1 cellular context compared by ENCODE assay signal in the genomic region with DNA sequence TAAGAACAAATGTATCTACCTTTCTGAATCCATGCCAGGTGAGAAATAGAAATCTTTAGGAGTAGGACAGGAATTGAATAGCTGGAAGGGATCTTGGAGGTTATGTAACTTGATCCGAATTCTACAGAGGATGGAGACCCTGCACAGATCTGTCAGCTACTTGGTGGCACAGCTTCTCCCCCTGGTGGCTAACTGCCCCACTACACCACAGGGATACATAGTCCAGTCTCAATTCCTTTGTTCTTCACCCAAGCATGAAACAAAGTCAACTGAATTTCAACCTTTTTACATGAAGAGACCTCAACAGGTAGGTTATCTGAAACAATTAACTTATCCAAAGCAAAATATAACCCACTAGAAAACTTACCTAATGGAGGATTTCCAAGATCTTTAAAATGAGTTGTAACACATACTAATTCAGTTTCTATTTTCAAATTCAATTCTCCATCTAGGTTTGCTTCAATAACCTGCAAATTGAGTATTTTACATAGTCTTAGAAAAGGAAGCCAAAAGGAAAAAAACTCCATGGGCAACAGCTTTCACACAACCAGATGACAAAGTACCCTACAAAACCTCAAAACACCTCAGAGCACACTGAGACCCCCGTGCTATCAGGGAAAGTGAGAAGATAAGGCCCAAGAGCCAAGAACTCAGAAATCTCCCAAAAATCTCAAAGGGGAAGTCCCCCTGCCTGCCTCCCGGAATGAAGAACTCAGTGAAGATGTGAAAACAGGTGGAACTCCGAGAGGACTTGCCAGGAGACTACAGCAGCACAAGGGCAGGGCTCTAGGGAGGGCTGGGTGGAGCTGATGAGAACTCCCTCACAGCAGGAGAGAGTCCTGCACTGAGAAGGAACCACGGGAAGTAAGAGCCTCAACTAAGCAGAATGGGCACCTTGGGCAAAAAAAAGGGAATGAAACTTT.
A peak's percentile ranks its signal among the peaks of the same experiment; 100 is the strongest.
TF ChIP-seq lines count a peak whose summit lies in the region.

No MANE protein-coding gene starts in this region.

TF ChIP-seq in SK-N-SH, 30 proteins besides CTCF, POLR2A, EP300 and RAD21 (continued from another document):
- no peak for TF ChIP-seq USF1 (IDR thresholded peaks at IDR 0.05; ENCODE audit: borderline replicate concordance, low read depth)
- TF ChIP-seq, protein P1, sequence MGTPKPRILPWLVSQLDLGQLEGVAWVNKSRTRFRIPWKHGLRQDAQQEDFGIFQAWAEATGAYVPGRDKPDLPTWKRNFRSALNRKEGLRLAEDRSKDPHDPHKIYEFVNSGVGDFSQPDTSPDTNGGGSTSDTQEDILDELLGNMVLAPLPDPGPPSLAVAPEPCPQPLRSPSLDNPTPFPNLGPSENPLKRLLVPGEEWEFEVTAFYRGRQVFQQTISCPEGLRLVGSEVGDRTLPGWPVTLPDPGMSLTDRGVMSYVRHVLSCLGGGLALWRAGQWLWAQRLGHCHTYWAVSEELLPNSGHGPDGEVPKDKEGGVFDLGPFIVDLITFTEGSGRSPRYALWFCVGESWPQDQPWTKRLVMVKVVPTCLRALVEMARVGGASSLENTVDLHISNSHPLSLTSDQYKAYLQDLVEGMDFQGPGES (IDR thresholded peaks at IDR 0.05; ENCODE audit: low read depth, low read length): 0 out of 2 replicates have a peak, but pooled peaks have one; percentile 11
- peak; percentile 91 for TF ChIP-seq SMC3 (IDR thresholded peaks at IDR 0.05; ENCODE audit: low read depth, low read length)
- TF ChIP-seq GATA2 (CRISPR knock-in tag; IDR thresholded peaks at IDR 0.05): no peak
- TF ChIP-seq, protein P2, sequence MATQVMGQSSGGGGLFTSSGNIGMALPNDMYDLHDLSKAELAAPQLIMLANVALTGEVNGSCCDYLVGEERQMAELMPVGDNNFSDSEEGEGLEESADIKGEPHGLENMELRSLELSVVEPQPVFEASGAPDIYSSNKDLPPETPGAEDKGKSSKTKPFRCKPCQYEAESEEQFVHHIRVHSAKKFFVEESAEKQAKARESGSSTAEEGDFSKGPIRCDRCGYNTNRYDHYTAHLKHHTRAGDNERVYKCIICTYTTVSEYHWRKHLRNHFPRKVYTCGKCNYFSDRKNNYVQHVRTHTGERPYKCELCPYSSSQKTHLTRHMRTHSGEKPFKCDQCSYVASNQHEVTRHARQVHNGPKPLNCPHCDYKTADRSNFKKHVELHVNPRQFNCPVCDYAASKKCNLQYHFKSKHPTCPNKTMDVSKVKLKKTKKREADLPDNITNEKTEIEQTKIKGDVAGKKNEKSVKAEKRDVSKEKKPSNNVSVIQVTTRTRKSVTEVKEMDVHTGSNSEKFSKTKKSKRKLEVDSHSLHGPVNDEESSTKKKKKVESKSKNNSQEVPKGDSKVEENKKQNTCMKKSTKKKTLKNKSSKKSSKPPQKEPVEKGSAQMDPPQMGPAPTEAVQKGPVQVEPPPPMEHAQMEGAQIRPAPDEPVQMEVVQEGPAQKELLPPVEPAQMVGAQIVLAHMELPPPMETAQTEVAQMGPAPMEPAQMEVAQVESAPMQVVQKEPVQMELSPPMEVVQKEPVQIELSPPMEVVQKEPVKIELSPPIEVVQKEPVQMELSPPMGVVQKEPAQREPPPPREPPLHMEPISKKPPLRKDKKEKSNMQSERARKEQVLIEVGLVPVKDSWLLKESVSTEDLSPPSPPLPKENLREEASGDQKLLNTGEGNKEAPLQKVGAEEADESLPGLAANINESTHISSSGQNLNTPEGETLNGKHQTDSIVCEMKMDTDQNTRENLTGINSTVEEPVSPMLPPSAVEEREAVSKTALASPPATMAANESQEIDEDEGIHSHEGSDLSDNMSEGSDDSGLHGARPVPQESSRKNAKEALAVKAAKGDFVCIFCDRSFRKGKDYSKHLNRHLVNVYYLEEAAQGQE (IDR thresholded peaks at IDR 0.05; ENCODE audit: low read depth, low read length): no peak
TF ChIP-seq in SK-N-SH: peak in this region for 5.
